8 cellular contexts compared by ENCODE assay signal in the genomic region with DNA sequence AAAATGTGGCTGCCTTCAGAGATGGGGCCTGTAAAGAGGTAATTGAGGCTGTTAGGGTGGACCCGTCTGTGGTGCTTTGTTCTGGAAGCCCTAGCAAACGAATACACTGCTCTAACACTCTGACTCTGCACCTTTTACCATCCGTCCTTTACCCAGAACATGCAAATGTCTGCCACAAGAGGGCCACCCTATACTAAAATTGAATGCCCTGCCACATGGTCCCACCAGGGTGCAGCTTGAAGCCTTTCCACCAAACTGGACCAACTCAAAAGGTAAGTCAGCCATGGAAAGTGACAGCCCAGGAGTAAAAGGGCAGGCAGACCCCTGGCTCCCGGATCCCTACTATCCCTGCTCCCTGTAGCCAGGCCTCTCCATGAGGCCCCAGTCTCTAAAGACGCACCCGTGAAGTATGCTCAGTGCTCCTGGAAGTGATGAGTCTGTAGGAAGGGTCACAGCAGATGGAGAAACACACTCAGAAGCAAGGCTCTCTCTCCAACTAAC. TPM values are rescaled to one million over a fixed set of nuclear protein-coding genes. Genes with fewer than 3 reads are reported as not detected.
DNase-seq lines count a peak whose midpoint lies in the region; FAIRE-seq lines count a peak whose summit lies in the region.

No MANE protein-coding gene starts in this region.

- H3K36me3 ChIP-seq in MG63, result no peaks in the 10 kb centered on the region

- in situ Hi-C loops in G401 (cut with HindIII; ENCODE audit: low sequenced_read_pairs), result no loop called here

- H3K4me3 ChIP-seq in MG63, result no peak overlapping the region

- no peak for FAIRE-seq in frontal cortex (lab: Jason Lieb, UNC)
- FAIRE-seq in urothelium cell line (lab: Jason Lieb, UNC), result no peak

- no peaks in the 10 kb centered on the region for H3K27me3 ChIP-seq in MG63

- H3K9me3 ChIP-seq in MG63, result no peaks in the 10 kb centered on the region

- DNase-seq in G401 (ENCODE audit: low spot score) (peak; percentile 89), H4 (ENCODE audit: low spot score) (peak; percentile 79), MG63 (peak; percentile 50), SHP77 treated with DMSO at 0.1 percent for 48 hours (lab: John Stamatoyannopoulos, UW) (peak; percentile 96), frontal cortex (ENCODE audit: low spot score in 2 of 2) (peak; percentile 58 to 71), pons (ENCODE audit: low spot score) (peak; percentile 80), urothelium cell line (ENCODE audit: low spot score) (peak; percentile 82)
- peak; percentile 49 for DNase-seq in activated effector memory CD4-positive, alpha-beta T cell treated with Interleukin-2 at 50 U/mL for 16 hours

RNA-seq across cellular contexts. Expression of a gene that starts 5.8 kb away (rescaled TPM):
- total RNA-seq in G401 (2014; rRNA removed; shearing (Covaris generic)), result 0.98 and 2.3 TPM in 2 replicates
- 8.2 and 12.3 TPM in 2 replicates for total RNA-seq in H4 (2014; rRNA removed; shearing (Covaris generic))
- 0.99 and 2.3 TPM in 2 replicates for total RNA-seq in MG63 (2014; rRNA removed; shearing (Covaris generic); ENCODE audit: low replicate concordance)
- 0.41 TPM for total RNA-seq in frontal cortex

RNA-seq across cellular contexts. Expression of a gene that starts 32.9 kb away (rescaled TPM):
- 305 and 378 TPM in 2 replicates for total RNA-seq in G401 (2014; rRNA removed; shearing (Covaris generic))
- 289 and 303 TPM in 2 replicates for total RNA-seq in H4 (2014; rRNA removed; shearing (Covaris generic))
- 310 and 627 TPM in 2 replicates for total RNA-seq in MG63 (2014; rRNA removed; shearing (Covaris generic); ENCODE audit: low replicate concordance)
- total RNA-seq in frontal cortex, result 258 TPM
